ENCODE assay signal across 29 cellular contexts in genomic region chr1:224109981-224110380, GRCh38.
"Had no signal": no experiment of that assay in that cellular context is flagged by ENCODE, and none has a peak within 500 bp of the region (broad histone marks: within the 10 kb centered on the region; RNA-seq: fewer than 3 reads in every experiment).

No MANE protein-coding gene starts in this region.

- H3K9me3 ChIP-seq: stomach, suprapubic skin, testis, thoracic aorta, thyroid gland, tibial artery, tibial nerve, transverse colon, upper lobe of left lung, upper lobe of right lung, uterus, vagina had no signal

- H3K36me3 ChIP-seq: stomach, suprapubic skin, thoracic aorta, thyroid gland, tibial artery, tibial nerve, transverse colon, upper lobe of left lung, upper lobe of right lung, uterus, vagina had no signal

- DNase-seq: stimulated activated CD4-positive, alpha-beta T cell treated with anti-CD3 and anti-CD28 coated beads, Interleukin-2, amount 100 ng/mL, for 48 hours; stimulated activated CD4-positive, alpha-beta T cell treated with anti-CD3 and anti-CD28 coated beads, Interleukin-4, amount 100 ng/mL, for 1 hour; stimulated activated CD4-positive, alpha-beta T cell treated with anti-CD3 and anti-CD28 coated beads, Interleukin-4, amount 100 ng/mL, for 24 hours; stimulated activated CD4-positive, alpha-beta T cell treated with anti-CD3 and anti-CD28 coated beads, Interleukin-4, amount 100 ng/mL, for 4 hours; stimulated activated CD8-positive, alpha-beta memory T cell treated with anti-CD3 and anti-CD28 coated beads, Interleukin-4, amount 100 ng/mL, for 48 hours; stimulated activated naive B cell treated with anti-CD40 and anti-IgM and Interleukin-4, amounts not matched to agents 10 μg/mL and 1 μg/mL and 100 μg/mL, for 72 hours; stimulated activated naive CD4-positive, alpha-beta T cell; stimulated activated naive CD4-positive, alpha-beta T cell treated with Interleukin-2 at 50 U/mL for 16 hours; stimulated activated naive CD8-positive, alpha-beta T cell treated with anti-CD3 and anti-CD28 coated beads, Interleukin-15, amount 100 ng/mL, for 72 hours; stimulated activated naive CD8-positive, alpha-beta T cell treated with anti-CD3 and anti-CD28 coated beads, Interleukin-15, Interleukin-2, amounts not matched to agents 100 U/mL and 50 U/mL, for 24 hours; stomach; substantia nigra; testis; thyroid gland; tibial artery; transverse colon; trophoblast cell; upper lobe of left lung; upper lobe of right lung; uterus had no signal

- H3K27ac Mint-ChIP-seq: stimulated activated effector memory CD8-positive, alpha-beta T cell treated with anti-CD3 and anti-CD28 coated beads, Interleukin-12 subunit alpha, Interleukin-12 subunit beta, amount 100 ng/mL, for 72 hours; stimulated activated memory B cell treated with anti-CD40 and anti-IgM and Interleukin-4, amounts not matched to agents 10 μg/mL and 1 μg/mL and 100 μg/mL, for 72 hours; stimulated activated naive B cell treated with anti-CD40 and anti-IgM and Interleukin-4, amounts not matched to agents 10 μg/mL and 1 μg/mL and 100 μg/mL, for 72 hours; stimulated activated naive CD8-positive, alpha-beta T cell treated with anti-CD3 and anti-CD28 coated beads, Interleukin-15, amount 100 ng/mL, for 72 hours; stimulated activated naive CD8-positive, alpha-beta T cell treated with anti-CD3 and anti-CD28 coated beads, Interleukin-15, Interleukin-2, amounts not matched to agents 100 ng/mL and 50 ng/mL, for 24 hours; type B pancreatic cell had no signal

- H3K27me3 Mint-ChIP-seq: stimulated activated memory B cell treated with anti-CD40 and anti-IgM and Interleukin-4, amounts not matched to agents 10 μg/mL and 1 μg/mL and 100 μg/mL, for 72 hours; stimulated activated naive CD8-positive, alpha-beta T cell treated with anti-CD3 and anti-CD28 coated beads, Interleukin-15, amount 100 ng/mL, for 72 hours had no signal

- H3K36me3 Mint-ChIP-seq: stimulated activated memory B cell treated with anti-CD40 and anti-IgM and Interleukin-4, amounts not matched to agents 10 μg/mL and 1 μg/mL and 100 μg/mL, for 72 hours; stimulated activated naive B cell treated with anti-CD40 and anti-IgM and Interleukin-4, amounts not matched to agents 10 μg/mL and 1 μg/mL and 100 μg/mL, for 72 hours; type B pancreatic cell had no signal

- FAIRE-seq: urothelium cell line had no signal

- H3K9me3 Mint-ChIP-seq: stimulated activated memory B cell treated with anti-CD40 and anti-IgM and Interleukin-4, amounts not matched to agents 10 μg/mL and 1 μg/mL and 100 μg/mL, for 72 hours; stimulated activated naive B cell treated with anti-CD40 and anti-IgM and Interleukin-4, amounts not matched to agents 10 μg/mL and 1 μg/mL and 100 μg/mL, for 72 hours; stimulated activated naive CD8-positive, alpha-beta T cell treated with anti-CD3 and anti-CD28 coated beads, Interleukin-15, amount 100 ng/mL, for 72 hours; stimulated activated naive CD8-positive, alpha-beta T cell treated with anti-CD3 and anti-CD28 coated beads, Interleukin-15, Interleukin-2, amounts not matched to agents 100 ng/mL and 50 ng/mL, for 24 hours; type B pancreatic cell had no signal

- H3K27me3 ChIP-seq: testis, thyroid gland, upper lobe of left lung, vagina had no signal

- H3K27ac ChIP-seq: stomach, suprapubic skin, testis, thoracic aorta, thyroid gland, tibial artery, tibial nerve, transverse colon, upper lobe of left lung, upper lobe of right lung, uterus, vagina had no signal

- ATAC-seq: stimulated activated effector memory CD8-positive, alpha-beta T cell treated with anti-CD3 and anti-CD28 coated beads, Interleukin-12 subunit alpha, Interleukin-12 subunit beta, amount 100 ng/mL, for 72 hours; stimulated activated memory B cell treated with anti-CD40 and anti-IgM and Interleukin-4, amounts not matched to agents 10 μg/mL and 1 μg/mL and 100 μg/mL, for 72 hours; stimulated activated naive B cell treated with anti-CD40 and anti-IgM and Interleukin-4, amounts not matched to agents 10 μg/mL and 1 μg/mL and 100 μg/mL, for 72 hours; stimulated activated naive CD8-positive, alpha-beta T cell treated with anti-CD3 and anti-CD28 coated beads, Interleukin-15, amount 100 ng/mL, for 72 hours; stimulated activated naive CD8-positive, alpha-beta T cell treated with anti-CD3 and anti-CD28 coated beads, Interleukin-15, Interleukin-2, amounts not matched to agents 100 U/mL and 50 U/mL, for 24 hours; upper lobe of right lung had no signal

- H3K4me3 ChIP-seq: stomach, suprapubic skin, testis, thoracic aorta, thyroid gland, tibial artery, tibial nerve, transverse colon, upper lobe of left lung, upper lobe of right lung, uterus, vagina had no signal

- H3K4me3 Mint-ChIP-seq: stimulated activated effector memory CD8-positive, alpha-beta T cell treated with anti-CD3 and anti-CD28 coated beads, Interleukin-12 subunit alpha, Interleukin-12 subunit beta, amount 100 ng/mL, for 72 hours; stimulated activated memory B cell treated with anti-CD40 and anti-IgM and Interleukin-4, amounts not matched to agents 10 μg/mL and 1 μg/mL and 100 μg/mL, for 72 hours; stimulated activated naive B cell treated with anti-CD40 and anti-IgM and Interleukin-4, amounts not matched to agents 10 μg/mL and 1 μg/mL and 100 μg/mL, for 72 hours; stimulated activated naive CD8-positive, alpha-beta T cell treated with anti-CD3 and anti-CD28 coated beads, Interleukin-15, amount 100 ng/mL, for 72 hours; stimulated activated naive CD8-positive, alpha-beta T cell treated with anti-CD3 and anti-CD28 coated beads, Interleukin-15, Interleukin-2, amounts not matched to agents 100 ng/mL and 50 ng/mL, for 24 hours; type B pancreatic cell had no signal

- H3K4me1 ChIP-seq: upper lobe of right lung had no signal
